16 cellular contexts compared by ENCODE assay signal in genomic region chr6:111631930-111632460, GRCh38. TPM values are rescaled to one million over a fixed set of nuclear protein-coding genes. Genes with fewer than 3 reads are reported as not detected.
DNase-seq lines count a peak whose midpoint lies in the region; ATAC-seq and TF ChIP-seq lines count a peak whose summit lies in the region.
"Had no signal": no experiment of that assay in that cellular context is flagged by ENCODE, and none has a peak within 500 bp of the region (broad histone marks: within the 10 kb centered on the region; RNA-seq: fewer than 3 reads in every experiment).

No MANE protein-coding gene starts in this region.

- dilution Hi-C loops in mammary epithelial cell (cut with HindIII; ENCODE audit: low sequenced_read_pairs): no loop called here

- WGBS in mammary epithelial cell (ENCODE audit: low coverage, missing lambda C conversion rate): 60% methylated on average over 8 of the region's 8 CpGs
- no CpG with 5 or more reads among the region's 8 CpGs for WGBS in mesendoderm (ENCODE audit: extremely low coverage, insufficient coverage, low lambda C conversion rate)

- H2BK5ac ChIP-seq in mesendoderm (ENCODE audit: low read length): no peak overlapping the region

- no peak overlapping the region for H4K8ac ChIP-seq in mesendoderm (ENCODE audit: low read depth, low read length)

- H3K4me1 Mint-ChIP-seq in MCF 10A (ENCODE audit: insufficient read depth, unreplicated experiment): no peaks in the 10 kb centered on the region
- H3K4me1 Mint-ChIP-seq: activated naive CD4-positive, alpha-beta T cell treated with anti-CD3 and anti-CD28 coated beads, Interleukin-2, amount 10 ng/mL, durations not matched to agents 7 days and 5 days; naive thymus-derived CD8-positive, alpha-beta T cell had no signal

- no peaks in the 10 kb centered on the region for H3K9me2 ChIP-seq in PC-9 (ENCODE audit: insufficient read depth)

- H3K36me3 ChIP-seq in mammary epithelial cell (ENCODE audit: insufficient read depth, low read length) (no peaks in the 10 kb centered on the region), PC-9 (ENCODE audit: low read depth) (no peaks in the 10 kb centered on the region), mesendoderm (ENCODE audit: control insufficient read depth, insufficient read depth, low read length) (no peaks in the 10 kb centered on the region)
- H3K36me3 ChIP-seq: gastroesophageal sphincter had no signal

- H2AFZ ChIP-seq in mammary epithelial cell (ENCODE audit: low read depth, low read length) (no peak overlapping the region), PC-9 (0 out of 2 replicates have a peak overlapping the region, but pooled peaks have one; percentile 25)

- H3K79me1 ChIP-seq in mesendoderm (ENCODE audit: low read length): no peaks in the 10 kb centered on the region

- in situ Hi-C loops in mammary epithelial cell (cut with MboI; ENCODE audit: low sequenced_read_pairs in 2 of 2): loop anchor here in 1 of 2 donors (25.0 kb wide), 1 partner anchor 245 kb away; no protein-coding TSS in a partner anchor

- CTCF ChIA-PET in MCF 10A (lab: Yijun Ruan, JAX) (no interaction called here), mammary epithelial cell (lab: Charles Lee; ENCODE audit: low non-redundant PET) (interaction anchor here (0.5 kb wide), 1 partner anchor 26 kb away, joined by 5 read pairs; the partner anchor contains the start of gene TRAF3IP2), PC-9 (lab: Charles Lee) (no interaction called here)

- H3K23ac ChIP-seq in mesendoderm (ENCODE audit: low read length): no peak overlapping the region

- H4K20me1 ChIP-seq in mammary epithelial cell (ENCODE audit: insufficient read depth, low read length): no peaks in the 10 kb centered on the region
- no peaks in the 10 kb centered on the region for H4K20me1 ChIP-seq in PC-9 (ENCODE audit: insufficient read depth)

- no peak overlapping the region for H3K9ac ChIP-seq in mammary epithelial cell (ENCODE audit: insufficient read depth, low read length)
- H3K9ac ChIP-seq in mesendoderm (ENCODE audit: low read length): no peak overlapping the region

- H2AK5ac ChIP-seq in mesendoderm (ENCODE audit: low read length): no peak overlapping the region

- no peak overlapping the region for H3K56ac ChIP-seq in mesendoderm (ENCODE audit: low read length)

- no peak overlapping the region for H3K4ac ChIP-seq in mesendoderm (ENCODE audit: low read depth, low read length)

- H3K27me3 Mint-ChIP-seq in MCF 10A (ENCODE audit: insufficient read depth, unreplicated experiment): no peaks in the 10 kb centered on the region
- H3K27me3 Mint-ChIP-seq: naive thymus-derived CD8-positive, alpha-beta T cell had no signal

- H3K4me3 ChIP-seq in mammary epithelial cell (replicated peaks in 1 of 3; ENCODE audit: insufficient read depth in 1 of 3, low read depth in 2 of 3, low read length in 3 of 3) (no peak overlapping the region), PC-9 (no peak overlapping the region), mesendoderm (ENCODE audit: low read length) (no peak overlapping the region)
- H3K4me3 ChIP-seq: gastroesophageal sphincter, GM12878, skin epidermis had no signal

- no peaks in the 10 kb centered on the region for H3K9me3 ChIP-seq in mammary epithelial cell (replicated peaks; ENCODE audit: insufficient read depth, low read length)
- H3K9me3 ChIP-seq in PC-9 (ENCODE audit: insufficient read depth, low read depth): no peaks in the 10 kb centered on the region
- H3K9me3 ChIP-seq: gastroesophageal sphincter had no signal

- TF ChIP-seq CTCF in MCF 10A (IDR thresholded peaks at IDR 0.05; ENCODE audit: unreplicated experiment): no peak
- TF ChIP-seq CTCF in mammary epithelial cell (conservative IDR thresholded peaks at IDR 0.05 in 1 of 2, IDR thresholded peaks at IDR 0.05 in 1 of 2; ENCODE audit: extremely low read depth in 1 of 2, insufficient read depth in 1 of 2, low read depth in 1 of 2, low read length in 2 of 2): no peak
- TF ChIP-seq CTCF in PC-9 (conservative IDR thresholded peaks at IDR 0.05): no peak
- no peak for TF ChIP-seq CTCF in GM20000 (IDR thresholded peaks at IDR 0.05; ENCODE audit: extremely low read depth, missing control alignments)

- H2BK120ac ChIP-seq in mesendoderm (ENCODE audit: low read depth, low read length): no peak overlapping the region

- H3K27me3 ChIP-seq in mammary epithelial cell (ENCODE audit: insufficient read depth, low read length) (no peaks in the 10 kb centered on the region), PC-9 (ENCODE audit: insufficient read depth, low read depth) (no peaks in the 10 kb centered on the region), mesendoderm (ENCODE audit: insufficient read depth, low read length, poor library complexity) (no peaks in the 10 kb centered on the region)
- H3K27me3 ChIP-seq: gastroesophageal sphincter had no signal

- H3F3A ChIP-seq in PC-9 (ENCODE audit: insufficient read depth, low read depth): no peaks in the 10 kb centered on the region

- H3K27ac ChIP-seq in mammary epithelial cell (ENCODE audit: insufficient read depth, low read depth, low read length) (no peak overlapping the region), PC-9 (no peak overlapping the region), mesendoderm (ENCODE audit: low read depth, low read length) (no peak overlapping the region)
- H3K27ac ChIP-seq: gastroesophageal sphincter, skin epidermis had no signal

- H3K4me2 ChIP-seq in mammary epithelial cell (ENCODE audit: insufficient read depth, low read depth, low read length) (no peak overlapping the region), PC-9 (no peak overlapping the region), mesendoderm (ENCODE audit: low read length) (no peak overlapping the region)

- H2BK15ac ChIP-seq in mesendoderm (replicated peaks; ENCODE audit: low read depth): no peak overlapping the region

- POLR2A ChIA-PET in MCF 10A (lab: Yijun Ruan, JAX): interaction anchor here (0.6 kb wide), 1 partner anchor 1921 kb away, joined by 3 read pairs; no protein-coding TSS in a partner anchor
- POLR2A ChIA-PET in PC-9 (lab: Charles Lee; ENCODE audit: unreplicated experiment): interaction anchor here (0.6 kb wide), 1 partner anchor 25 kb away, joined by 5 read pairs; no protein-coding TSS in a partner anchor

- H3K4me1 ChIP-seq in mammary epithelial cell (ENCODE audit: insufficient read depth, low read length) (no peaks in the 10 kb centered on the region), PC-9 (replicated peaks; ENCODE audit: insufficient read depth) (0 out of 2 replicates have a peak, but pooled peaks cover 4% of the 10 kb centered on the region), mesendoderm (ENCODE audit: control insufficient read depth, low read depth, low read length) (no peaks in the 10 kb centered on the region)

- H3K18ac ChIP-seq in mesendoderm (ENCODE audit: low read length): no peak overlapping the region

- intact Hi-C loops in MCF 10A (cut with micrococcal nuclease) (no loop called here), mammary epithelial cell (cut with micrococcal nuclease) (no loop called here), PC-9 (cut with micrococcal nuclease; ENCODE audit: unreplicated experiment) (no loop called here)

- no peak overlapping the region for H3K27ac Mint-ChIP-seq in MCF 10A (ENCODE audit: low read depth, unreplicated experiment)
- H3K27ac Mint-ChIP-seq: activated naive CD4-positive, alpha-beta T cell treated with anti-CD3 and anti-CD28 coated beads, Interleukin-2, amount 10 ng/mL, durations not matched to agents 7 days and 5 days had no signal

- peaks cover 8% of the 10 kb centered on the region for H3K9me3 Mint-ChIP-seq in MCF 10A (ENCODE audit: unreplicated experiment)

- no peak for ATAC-seq in left lobe of liver
- no peak for ATAC-seq in HG03045 (IDR thresholded peaks at IDR 0.05; ENCODE audit: unreplicated experiment)
- ATAC-seq: gastroesophageal sphincter; GM12878; naive thymus-derived CD8-positive, alpha-beta T cell had no signal

- H3K79me2 ChIP-seq in mammary epithelial cell (ENCODE audit: insufficient read depth, low read length): no peaks in the 10 kb centered on the region
- no peaks in the 10 kb centered on the region for H3K79me2 ChIP-seq in PC-9 (ENCODE audit: low read depth)
- no peaks in the 10 kb centered on the region for H3K79me2 ChIP-seq in mesendoderm (ENCODE audit: control insufficient read depth, insufficient read depth, low read length)

- no peak overlapping the region for H3K4me3 Mint-ChIP-seq in MCF 10A (ENCODE audit: unreplicated experiment)
- H3K4me3 Mint-ChIP-seq: activated naive CD4-positive, alpha-beta T cell treated with anti-CD3 and anti-CD28 coated beads, Interleukin-2, amount 10 ng/mL, durations not matched to agents 7 days and 5 days; naive thymus-derived CD8-positive, alpha-beta T cell had no signal

- H3K36me3 Mint-ChIP-seq in MCF 10A (ENCODE audit: insufficient read depth, unreplicated experiment): no peaks in the 10 kb centered on the region
- H3K36me3 Mint-ChIP-seq: activated naive CD4-positive, alpha-beta T cell treated with anti-CD3 and anti-CD28 coated beads, Interleukin-2, amount 10 ng/mL, durations not matched to agents 7 days and 5 days had no signal

- no peak overlapping the region for H4K5ac ChIP-seq in mesendoderm (ENCODE audit: low read length)

- BruUV-seq in MCF 10A (replicated peaks; lab: Mats Ljungman, UMichigan) (no TSS peak), mammary epithelial cell (replicated peaks; lab: Mats Ljungman, UMichigan) (no TSS peak), PC-9 (replicated peaks; lab: Mats Ljungman, UMichigan) (no TSS peak)

- DNase-seq in MCF 10A (ENCODE audit: unreplicated experiment): peak; percentile 31
- no peak for DNase-seq in mammary epithelial cell
- peak in 1 of 2 experiments; percentile 24 for DNase-seq in PC-9
- peak; percentile 51 for DNase-seq in mesendoderm
- DNase-seq in left lobe of liver (ENCODE audit: low spot score): no peak
- no peak for DNase-seq in GM20000 (ENCODE audit: low spot score)
- DNase-seq in medulla oblongata (ENCODE audit: extremely low spot score): no peak
- DNase-seq: activated naive CD4-positive, alpha-beta T cell treated with anti-CD3 and anti-CD28 coated beads, Interleukin-2, amount 10 ng/mL, durations not matched to agents 7 days and 5 days; DMS53; kidney; naive thymus-derived CD8-positive, alpha-beta T cell; NCI-H2227 treated with DMSO at 0.1 percent for 48 hours had no signal

RNA-seq across cellular contexts. Expression of gene TRAF3IP2, which starts 26.3 kb away (rescaled TPM):
- total RNA-seq in MCF 10A (2022) (56.8 and 57.9 TPM in 2 replicates), mammary epithelial cell (10 to 100 TPM; 65.8 to 82.2 TPM), PC-9 (2021) (28.0 and 37.6 TPM in 2 replicates), left lobe of liver (8.3 TPM)
- 63.3 TPM for polyA plus RNA-seq in mammary epithelial cell
- polyA minus RNA-seq in mammary epithelial cell: 40.0 TPM
- polyA plus RNA-seq in mesendoderm (2013, experiment 1 of 2): 23.9 TPM
- polyA plus RNA-seq in mesendoderm (2013, experiment 2 of 2): 23.3 TPM

Comparison
In these comparisons a context has a peak if more than half of its experiments do, and no peak if none do; other contexts are left out.
1. DNase-seq: peak in MCF 10A (single experiment) and mesendoderm (single experiment); none in mammary epithelial cell (single experiment), left lobe of liver (single experiment), GM20000 (single experiment) and medulla oblongata (single experiment).